24 cellular contexts compared by ENCODE assay signal in genomic region chr3:190239325-190239724, GRCh38.
DNase-seq lines count a peak whose midpoint lies in the region; ATAC-seq and TF ChIP-seq lines count a peak whose summit lies in the region.
"Had no signal": no experiment of that assay in that cellular context is flagged by ENCODE, and none has a peak within 500 bp of the region (broad histone marks: within the 10 kb centered on the region; RNA-seq: fewer than 3 reads in every experiment).

No MANE protein-coding gene starts in this region.

- no peaks in the 10 kb centered on the region for H4K20me1 ChIP-seq in neural progenitor cell (ENCODE audit: low read depth)
- H4K20me1 ChIP-seq: BLaER1 treated with 17β-estradiol and CSF1 and Interleukin-3, amounts not matched to agents 10 nM and 100 nM had no signal

- no peak overlapping the region for H3K4me2 ChIP-seq in neural progenitor cell
- H3K4me2 ChIP-seq: A549; BLaER1 treated with 17β-estradiol and CSF1 and Interleukin-3, amounts not matched to agents 10 nM and 100 nM; GM23338; PC-9 had no signal

- peak overlapping the region; percentile 58 for H3K27ac Mint-ChIP-seq in neural progenitor cell
- H3K27ac Mint-ChIP-seq: CD4-positive, alpha-beta T cell; GM23338 had no signal

- H3F3A ChIP-seq in neural progenitor cell (ENCODE audit: low read depth): no peaks in the 10 kb centered on the region

- no peaks in the 10 kb centered on the region for H3K4me1 ChIP-seq in neural progenitor cell
- H3K4me1 ChIP-seq: A549; BLaER1 treated with 17β-estradiol and CSF1 and Interleukin-3, amounts not matched to agents 10 nM and 100 nM had no signal

- H2AFZ ChIP-seq in neural progenitor cell (replicated peaks): no peak overlapping the region
- H2AFZ ChIP-seq: PC-9 had no signal

- no peak overlapping the region for H3K9ac ChIP-seq in neural progenitor cell
- H3K9ac ChIP-seq: BLaER1 treated with 17β-estradiol and CSF1 and Interleukin-3, amounts not matched to agents 10 nM and 100 nM had no signal

- peak; percentile 27 for DNase-seq in GM12865 (ENCODE audit: low read depth)
- peak; percentile 29 for DNase-seq in LHCN-M2 (ENCODE audit: low read depth)
- DNase-seq in RPMI8226: peak; percentile 22
- no peak for DNase-seq in neural progenitor cell (ENCODE audit: low spot score)
- no peak for DNase-seq in SKM-1 (lab: John Stamatoyannopoulos, UW; ENCODE audit: unreplicated experiment)
- DNase-seq in NCI-H2227 treated with DMSO at 0.1 percent for 48 hours (lab: John Stamatoyannopoulos, UW): no peak
- DNase-seq: AML-193; CD4-positive, alpha-beta T cell; COR-L47; DMS79 treated with DMSO at 0.1 percent for 48 hours; GF-D8; H9; NCI-H1048; NCI-H1694; NCI-H2029 treated with DMSO at 0.1 percent for 48 hours; PC-9; SHP77; T-helper 1 cell had no signal

- TF ChIP-seq CTCF in GM12865 (IDR thresholded peaks at IDR 0.05; ENCODE audit: insufficient read depth, low read depth, low read length, missing control alignments): no peak
- no peak for TF ChIP-seq CTCF in neural progenitor cell (IDR thresholded peaks at IDR 0.05)

- no peaks in the 10 kb centered on the region for H3K36me3 ChIP-seq in neural progenitor cell
- H3K36me3 ChIP-seq: BLaER1 treated with 17β-estradiol and CSF1 and Interleukin-3, amounts not matched to agents 10 nM and 100 nM had no signal

- no peaks in the 10 kb centered on the region for H3K79me2 ChIP-seq in neural progenitor cell (ENCODE audit: low read depth)

- H3K4me3 ChIP-seq in GM12865 (ENCODE audit: low read depth, low read length) (no peak overlapping the region), neural progenitor cell (no peak overlapping the region)
- H3K4me3 ChIP-seq: A549; BLaER1 treated with 17β-estradiol and CSF1 and Interleukin-3, amounts not matched to agents 10 nM and 100 nM; GM23338; K562; PC-9 had no signal

- no peak overlapping the region for H3K27ac ChIP-seq in neural progenitor cell
- H3K27ac ChIP-seq: A549; BLaER1 treated with 17β-estradiol and CSF1 and Interleukin-3, amounts not matched to agents 10 nM and 100 nM; PC-9; RWPE1 had no signal

- no peak for ATAC-seq in HG03432 (IDR thresholded peaks at IDR 0.05; ENCODE audit: unreplicated experiment)
- ATAC-seq: A549, GM23338, K562 had no signal

- peaks cover 47% of the 10 kb centered on the region for H3K9me3 Mint-ChIP-seq in neural progenitor cell

- no peaks in the 10 kb centered on the region for H3K4me1 Mint-ChIP-seq in neural progenitor cell
- H3K4me1 Mint-ChIP-seq: GM23338 had no signal

- peaks cover 2% of the 10 kb centered on the region for H3K36me3 Mint-ChIP-seq in neural progenitor cell

- peaks cover 2% of the 10 kb centered on the region for H3K27me3 Mint-ChIP-seq in neural progenitor cell (ENCODE audit: insufficient read depth, low read depth)

- H3K27me3 ChIP-seq in neural progenitor cell: no peaks in the 10 kb centered on the region
- H3K27me3 ChIP-seq: BLaER1 treated with 17β-estradiol and CSF1 and Interleukin-3, amounts not matched to agents 10 nM and 100 nM had no signal

- H3K4me3 Mint-ChIP-seq in neural progenitor cell: no peak overlapping the region
- H3K4me3 Mint-ChIP-seq: CD4-positive, alpha-beta T cell; GM23338; H9 had no signal

- no peaks in the 10 kb centered on the region for H3K9me3 ChIP-seq in neural progenitor cell (ENCODE audit: low read depth)

Comparison
In these comparisons a context has a peak if more than half of its experiments do, and no peak if none do; other contexts are left out.
1. DNase-seq: peak in GM12865 (single experiment), LHCN-M2 (single experiment) and RPMI8226 (single experiment); none in neural progenitor cell (single experiment), SKM-1 (single experiment) and NCI-H2227 treated with DMSO at 0.1 percent for 48 hours (single experiment).